7 cellular contexts compared by ENCODE assay signal in genomic region chr19:12550951-12551832, GRCh38.
A peak's percentile ranks its signal among the peaks of the same experiment; 100 is the strongest.
DNase-seq lines count a peak whose midpoint lies in the region; ATAC-seq, FAIRE-seq and TF ChIP-seq lines count a peak whose summit lies in the region.

Gene ZNF564 (minus strand): TSS chr19:12551482. CDS start chr19:12551332, 150 bp downstream.

- ATAC-seq in HG02981 (IDR thresholded peaks at IDR 0.05; ENCODE audit: unreplicated experiment): peak; percentile 98

- peak within 1 kb of the TSS; percentile 91 for H3K4me3 ChIP-seq in retinal pigment epithelial cell (ENCODE audit: low read length)

- no peak for TF ChIP-seq CTCF in retinal pigment epithelial cell (conservative IDR thresholded peaks at IDR 0.05; ENCODE audit: low read depth, low read length)

- DNase-seq in GM18507 (ENCODE audit: extremely low spot score, insufficient read length, low read depth): peak; percentile 93
- DNase-seq in NCI-H2029 treated with DMSO at 0.1 percent for 48 hours (lab: John Stamatoyannopoulos, UW): peak; percentile 97
- peak; percentile 80 for DNase-seq in T-helper 9 cell
- DNase-seq in astrocyte of the hippocampus (ENCODE audit: low read depth, low spot score): peak; percentile 98
- peak; percentile 75 to 100 (median 95) for DNase-seq in hypothalamus (lab: John Stamatoyannopoulos, UW)
- peak; percentile 98 for DNase-seq in retinal pigment epithelial cell (ENCODE audit: low read depth)

- peak; percentile 99 for FAIRE-seq in GM18507 (lab: Jason Lieb, UNC)

Comparison
In these comparisons a context has a peak if more than half of its experiments do, and no peak if none do; other contexts are left out.
1. Peak in every context shown above with its lines: DNase-seq, ATAC-seq and H3K4me3 ChIP-seq.